Comparison of ENCODE assay signal across 1 cellular context in genomic region chr7:122402235-122402634, GRCh38.
TF ChIP-seq lines count a peak whose summit lies in the region.

No MANE protein-coding gene starts in this region.

TF ChIP-seq in WTC11, 78 proteins besides CTCF, POLR2A, EP300 and RAD21 (continued from another document):
- no peak for TF ChIP-seq FOXP4 (CRISPR knock-in tag; IDR thresholded peaks at IDR 0.05)
- no peak for TF ChIP-seq CREB1 (CRISPR knock-in tag; IDR thresholded peaks at IDR 0.05)
- no peak for TF ChIP-seq TEAD1 (CRISPR knock-in tag; IDR thresholded peaks at IDR 0.05)
- TF ChIP-seq ATF3 (CRISPR knock-in tag; conservative IDR thresholded peaks at IDR 0.05) = no peak
- TF ChIP-seq MXD4 (CRISPR knock-in tag; IDR thresholded peaks at IDR 0.05; ENCODE audit: borderline replicate concordance) = no peak
- no peak for TF ChIP-seq ARID4B (CRISPR knock-in tag; IDR thresholded peaks at IDR 0.05; ENCODE audit: borderline replicate concordance)
- TF ChIP-seq ERG (CRISPR knock-in tag; IDR thresholded peaks at IDR 0.05) = no peak
- TF ChIP-seq CBFB (CRISPR knock-in tag; IDR thresholded peaks at IDR 0.05; ENCODE audit: low read depth) = no peak
- no peak for TF ChIP-seq ZNF425 (CRISPR knock-in tag; conservative IDR thresholded peaks at IDR 0.05)
- no peak for TF ChIP-seq KAT7 (CRISPR knock-in tag; IDR thresholded peaks at IDR 0.05; ENCODE audit: borderline replicate concordance)
